In the genomic region with DNA sequence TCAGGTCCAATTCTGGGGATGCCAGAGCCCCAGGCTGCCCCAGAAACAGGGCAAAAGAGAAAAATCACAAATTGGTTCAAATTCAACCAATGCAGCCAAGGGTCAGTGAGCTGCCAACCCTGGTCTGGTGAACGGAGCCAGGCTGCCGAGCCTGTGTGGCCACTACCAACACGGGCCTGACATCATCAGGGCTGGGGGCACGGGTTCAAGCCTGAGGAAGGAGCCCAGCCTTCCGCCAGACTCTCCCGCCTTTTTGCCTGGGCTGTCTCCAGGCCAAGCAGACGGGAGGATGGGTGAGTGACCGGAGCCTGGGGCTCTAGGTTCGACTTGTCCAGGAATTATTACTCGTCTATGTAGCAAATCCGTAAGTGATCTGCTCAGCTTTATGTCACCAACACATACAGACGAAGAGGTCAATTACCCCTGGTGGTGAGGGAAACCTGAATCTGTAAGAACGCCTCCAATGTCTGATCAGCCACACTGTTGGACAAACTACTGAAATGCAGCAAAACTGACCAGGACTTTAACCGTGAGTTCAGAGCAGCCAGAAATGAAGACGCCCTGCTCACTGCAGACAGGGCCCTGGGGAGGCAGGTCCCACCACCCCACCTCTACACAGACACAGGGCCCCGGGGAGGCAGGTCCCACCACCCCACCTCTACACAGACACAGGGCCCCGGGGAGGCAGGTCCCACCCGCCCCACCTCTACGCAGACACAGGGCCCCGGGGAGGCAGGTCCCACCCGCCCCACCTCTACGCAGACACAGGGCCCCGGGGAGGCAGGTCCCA, we compare ENCODE assay signal across 23 cellular contexts. TPM values are rescaled to one million over a fixed set of nuclear protein-coding genes. Genes with fewer than 3 reads are reported as not detected.
DNase-seq lines count a peak whose midpoint lies in the region; ATAC-seq, FAIRE-seq and TF ChIP-seq lines count a peak whose summit lies in the region.
"Had no signal": no experiment of that assay in that cellular context is flagged by ENCODE, and none has a peak within 500 bp of the region (broad histone marks: within the 10 kb centered on the region; RNA-seq: fewer than 3 reads in every experiment).

No MANE protein-coding gene starts in this region.

- no peaks in the 10 kb centered on the region for H3K27me3 Mint-ChIP-seq in Caco-2 (ENCODE audit: insufficient read depth, unreplicated experiment)
- H3K27me3 Mint-ChIP-seq in activated T-cell treated with anti-CD3 and anti-CD28 coated beads, Interleukin-2, amount 50 U/mL, for 72 hours (ENCODE audit: low read depth) = no peaks in the 10 kb centered on the region
- H3K27me3 Mint-ChIP-seq: memory B cell had no signal

- POLR2A ChIA-PET in Caco-2 (lab: Charles Lee) = no interaction called here

- peak overlapping the region; percentile 84 for H3K27ac Mint-ChIP-seq in Caco-2 (ENCODE audit: unreplicated experiment)
- H3K27ac Mint-ChIP-seq in activated T-cell treated with anti-CD3 and anti-CD28 coated beads, Interleukin-2, amount 50 U/mL, for 72 hours = no peak overlapping the region
- H3K27ac Mint-ChIP-seq: activated naive CD4-positive, alpha-beta T cell treated with anti-CD3 and anti-CD28 coated beads, Interleukin-2, amount 50 U/mL, for 72 hours; IgD-negative memory B cell; memory B cell; stimulated activated naive B cell treated with anti-CD40 and anti-IgM and Interleukin-4, amounts not matched to agents 10 μg/mL and 1 μg/mL and 100 μg/mL, for 72 hours had no signal

- no peak for DNase-seq in Caco-2
- no peak for DNase-seq in ascending aorta (ENCODE audit: low spot score in 2 of 2)
- DNase-seq in kidney = no peak
- DNase-seq in sigmoid colon = peak; percentile 63
- DNase-seq in activated T-cell treated with anti-CD3 and anti-CD28 coated beads, Interleukin-2, amount 50 U/mL, for 72 hours = no peak
- no peak for DNase-seq in glomerular visceral epithelial cell (ENCODE audit: extremely low spot score)
- no peak for DNase-seq in activated CD8-positive, alpha-beta memory T cell treated with anti-CD3 and anti-CD28 coated beads, Interleukin-2, amount 50 U/mL, for 4 hours
- DNase-seq in prostate gland (ENCODE audit: low spot score) = no peak
- DNase-seq: activated CD4-positive, alpha-beta T cell treated with anti-CD3 and anti-CD28 coated beads, Interleukin-2, amount 50 U/mL, for 4 hours; activated T-cell treated with anti-CD3 and anti-CD28 coated beads, Interleukin-2, amount 50 U/mL, for 4 hours; HCEC 1CT; MM.1S; NCI-H1694 treated with DMSO at 0.1 percent for 48 hours; NCI-H345; NK-92 treated with Interleukin-12 subunit alpha and Interleukin-12 subunit beta, amount 100 ng/mL, for 24 hours; RPMI8226; stimulated activated naive B cell treated with anti-CD40 and anti-IgM and Interleukin-4, amounts not matched to agents 10 μg/mL and 1 μg/mL and 100 μg/mL, for 72 hours had no signal

- no peaks in the 10 kb centered on the region; the same call in 1 of the 2 replicates for H3K36me3 ChIP-seq in Caco-2 (ENCODE audit: control insufficient read depth, insufficient read depth, low read length)
- no peaks in the 10 kb centered on the region for H3K36me3 ChIP-seq in ascending aorta
- no peaks in the 10 kb centered on the region for H3K36me3 ChIP-seq in kidney (ENCODE audit: control insufficient read depth in 1 of 2, insufficient read depth in 2 of 2, low read length in 2 of 2)
- no peaks in the 10 kb centered on the region for H3K36me3 ChIP-seq in sigmoid colon
- H3K36me3 ChIP-seq in prostate gland = no peaks in the 10 kb centered on the region
- H3K36me3 ChIP-seq: vagina had no signal

- CTCF ChIA-PET in Caco-2 (lab: Charles Lee) = no interaction called here

- no peaks in the 10 kb centered on the region for H3K27me3 ChIP-seq in Caco-2 (replicated peaks; ENCODE audit: control insufficient read depth, insufficient read depth, low read length)
- no peaks in the 10 kb centered on the region for H3K27me3 ChIP-seq in ascending aorta
- H3K27me3 ChIP-seq in sigmoid colon = no peaks in the 10 kb centered on the region
- H3K27me3 ChIP-seq in prostate gland (replicated peaks; ENCODE audit: insufficient read depth) = no peaks in the 10 kb centered on the region
- H3K27me3 ChIP-seq: vagina had no signal

- no TSS peak for BruUV-seq in Caco-2 (replicated peaks; lab: Mats Ljungman, UMichigan)

- H3K4me3 Mint-ChIP-seq in Caco-2 (ENCODE audit: unreplicated experiment) = no peak overlapping the region
- no peak overlapping the region for H3K4me3 Mint-ChIP-seq in activated T-cell treated with anti-CD3 and anti-CD28 coated beads, Interleukin-2, amount 50 U/mL, for 72 hours
- H3K4me3 Mint-ChIP-seq: activated T-cell treated with anti-CD3 and anti-CD28 coated beads, Interleukin-2, amount 50 U/mL, for 4 hours; brain; IgD-negative memory B cell; memory B cell; stimulated activated naive B cell treated with anti-CD40 and anti-IgM and Interleukin-4, amounts not matched to agents 10 μg/mL and 1 μg/mL and 100 μg/mL, for 72 hours had no signal

- H3K4me1 Mint-ChIP-seq in Caco-2 (ENCODE audit: low read depth, unreplicated experiment) = peaks cover 32% of the 10 kb centered on the region
- peaks cover 15% of the 10 kb centered on the region for H3K4me1 Mint-ChIP-seq in activated T-cell treated with anti-CD3 and anti-CD28 coated beads, Interleukin-2, amount 50 U/mL, for 72 hours (ENCODE audit: low read depth)

- intact Hi-C loops in Caco-2 (cut with micrococcal nuclease; ENCODE audit: unreplicated experiment) (loop anchor here (5.0 kb wide), 1 partner anchor 33 kb away; the partner anchor contains the start of gene RAB20), ascending aorta (cut with DNase I) (loop anchor here (10.0 kb wide), 1 partner anchor 185 kb away; the partner anchor contains the start of gene ING1), kidney (cut with DNase I) (no loop called here), sigmoid colon (cut with DNase I) (no loop called here), prostate gland (cut with DNase I) (no loop called here)

- H3K9ac ChIP-seq in kidney (ENCODE audit: low read length in 2 of 2) = peak overlapping the region in 1 of 2 donors; percentile 8

- TF ChIP-seq CTCF in Caco-2 (IDR thresholded peaks at IDR 0.05; ENCODE audit: insufficient read depth in 1 of 2, low read depth in 1 of 2, low read length in 1 of 2, severe bottlenecking in 1 of 2, unreplicated experiment in 1 of 2) (no peak), ascending aorta (IDR thresholded peaks at IDR 0.05) (no peak), kidney (IDR thresholded peaks at IDR 0.05; ENCODE audit: borderline replicate concordance, extremely low read depth, insufficient read depth) (no peak), sigmoid colon (IDR thresholded peaks at IDR 0.05) (no peak), prostate gland (IDR thresholded peaks at IDR 0.05) (no peak)

- WGBS in sigmoid colon, 2 donors = 91% methylated on average over 19 of the region's 23 CpGs
- WGBS in prostate gland = 87% methylated on average over 16 of the region's 23 CpGs

- TF ChIP-seq POLR2A in sigmoid colon (IDR thresholded peaks at IDR 0.05) (no peak), prostate gland (IDR thresholded peaks at IDR 0.05) (no peak)

- H3K4me1 ChIP-seq in Caco-2 (peaks cover 45% of the 10 kb centered on the region), ascending aorta (peaks cover 22 to 49% of the 10 kb centered on the region in 2 donors), kidney (ENCODE audit: control insufficient read depth in 1 of 2, insufficient read depth in 1 of 2, low read depth in 1 of 2, low read length in 2 of 2) (peaks cover 49 to 64% of the 10 kb centered on the region in 2 donors), sigmoid colon (peaks cover 0 to 52% (median 28%) of the 10 kb centered on the region in 4 donors), prostate gland (replicated peaks) (no peaks in the 10 kb centered on the region)

- FAIRE-seq in kidney (lab: Jason Lieb, UNC) = no peak

- H3K9me3 Mint-ChIP-seq in Caco-2 (ENCODE audit: unreplicated experiment) = no peaks in the 10 kb centered on the region
- no peaks in the 10 kb centered on the region for H3K9me3 Mint-ChIP-seq in activated T-cell treated with anti-CD3 and anti-CD28 coated beads, Interleukin-2, amount 50 U/mL, for 72 hours
- H3K9me3 Mint-ChIP-seq: activated naive CD4-positive, alpha-beta T cell treated with anti-CD3 and anti-CD28 coated beads, Interleukin-2, amount 50 U/mL, for 72 hours; activated T-cell treated with anti-CD3 and anti-CD28 coated beads, Interleukin-2, amount 50 U/mL, for 4 hours; IgD-negative memory B cell; memory B cell; neural crest cell; stimulated activated naive B cell treated with anti-CD40 and anti-IgM and Interleukin-4, amounts not matched to agents 10 μg/mL and 1 μg/mL and 100 μg/mL, for 72 hours had no signal

- TF ChIP-seq EP300 in sigmoid colon (IDR thresholded peaks at IDR 0.05) = no peak

- no peak for ATAC-seq in activated T-cell treated with anti-CD3 and anti-CD28 coated beads, Interleukin-2, amount 50 U/mL, for 72 hours (replicated peaks in 1 of 2)
- ATAC-seq: activated naive CD4-positive, alpha-beta T cell treated with anti-CD3 and anti-CD28 coated beads, Interleukin-2, amount 50 U/mL, for 72 hours; activated T-cell treated with anti-CD3 and anti-CD28 coated beads, Interleukin-2, amount 50 U/mL, for 4 hours; stimulated activated naive B cell treated with anti-CD40 and anti-IgM and Interleukin-4, amounts not matched to agents 10 μg/mL and 1 μg/mL and 100 μg/mL, for 72 hours had no signal

- peak overlapping the region; percentile 89 to 90 for H3K27ac ChIP-seq in ascending aorta
- peak overlapping the region; percentile 72 to 88 for H3K27ac ChIP-seq in kidney (ENCODE audit: low read depth in 2 of 2, low read length in 2 of 2)
- peak overlapping the region in 3 of 4 donors; percentile 57 to 74 (median 72) for H3K27ac ChIP-seq in sigmoid colon
- H3K27ac ChIP-seq in prostate gland = no peak overlapping the region
- H3K27ac ChIP-seq: vagina had no signal

- H3K4me3 ChIP-seq in Caco-2 (ENCODE audit: low read depth, low read length) = no peak overlapping the region
- no peak overlapping the region for H3K4me3 ChIP-seq in ascending aorta
- no peak overlapping the region for H3K4me3 ChIP-seq in kidney (ENCODE audit: low read length in 2 of 2)
- no peak overlapping the region for H3K4me3 ChIP-seq in sigmoid colon
- no peak overlapping the region for H3K4me3 ChIP-seq in prostate gland
- H3K4me3 ChIP-seq: vagina had no signal

- H3K36me3 Mint-ChIP-seq in Caco-2 (ENCODE audit: insufficient read depth, unreplicated experiment) = peaks cover 46% of the 10 kb centered on the region
- no peaks in the 10 kb centered on the region for H3K36me3 Mint-ChIP-seq in activated T-cell treated with anti-CD3 and anti-CD28 coated beads, Interleukin-2, amount 50 U/mL, for 72 hours (ENCODE audit: insufficient read depth in 2 of 2)
- H3K36me3 Mint-ChIP-seq: activated naive CD4-positive, alpha-beta T cell treated with anti-CD3 and anti-CD28 coated beads, Interleukin-2, amount 50 U/mL, for 72 hours; brain; memory B cell had no signal

- no peaks in the 10 kb centered on the region for H3K9me3 ChIP-seq in Caco-2
- no peaks in the 10 kb centered on the region for H3K9me3 ChIP-seq in ascending aorta
- no peaks in the 10 kb centered on the region for H3K9me3 ChIP-seq in kidney (ENCODE audit: control insufficient read depth in 1 of 2, low read length in 2 of 2)
- no peaks in the 10 kb centered on the region for H3K9me3 ChIP-seq in sigmoid colon
- no peaks in the 10 kb centered on the region for H3K9me3 ChIP-seq in prostate gland
- H3K9me3 ChIP-seq: vagina had no signal

RNA-seq across cellular contexts. Expression of gene RAB20, which starts 31.8 kb away (rescaled TPM):
- total RNA-seq in Caco-2 (2022) (37.9 and 40.1 TPM in 2 replicates), ascending aorta (17.7 TPM), kidney (33.6 TPM), sigmoid colon (10 to 100 TPM in 3 of 4 donors, 1 to 10 TPM in 1; 6.9 to 21.3 (median 15.1) TPM), prostate gland (10 to 100 TPM; 24.0 to 42.1 TPM)
- polyA plus RNA-seq in kidney (ENCODE audit: insufficient read depth, low read depth, low replicate concordance) (47.7 TPM), sigmoid colon (10 to 100 TPM; 48.8 to 61.7 (median 59.5) TPM)
- 1 to 10 TPM; 1.8 to 3.0 TPM for total RNA-seq in activated T-cell treated with anti-CD3 and anti-CD28 coated beads, Interleukin-2, amount 50 U/mL, for 72 hours

Comparison
In these comparisons a context has a peak if more than half of its experiments do, and no peak if none do; other contexts are left out.
1. H3K27ac ChIP-seq: peak in ascending aorta (2 of 2), kidney (2 of 2) and sigmoid colon (3 of 4); none in prostate gland (0 of 2).
2. intact Hi-C loops: an anchor here in Caco-2 (5.0 kb wide) and ascending aorta (10.0 kb wide); none called in kidney, sigmoid colon and prostate gland.